ENCODE assay signal across 12 cellular contexts in genomic region chr5:14229734-14230133, GRCh38.
"Had no signal": no experiment of that assay in that cellular context is flagged by ENCODE, and none has a peak within 500 bp of the region (broad histone marks: within the 10 kb centered on the region; RNA-seq: fewer than 3 reads in every experiment).

No MANE protein-coding gene starts in this region.

- H3K36me3 ChIP-seq: neutrophil, sigmoid colon had no signal

- H3K4me3 Mint-ChIP-seq: dendritic cell treated with granulocyte-macrophage colony-stimulating factor and Interleukin-4, amounts not matched to agents 40 ng/mL and 50 ng/mL, for 4 days; naive thymus-derived CD8-positive, alpha-beta T cell; type B pancreatic cell had no signal

- H3K4me2 ChIP-seq: hepatocyte had no signal

- H3K27ac ChIP-seq: foreskin keratinocyte, hepatocyte, neutrophil, sigmoid colon had no signal

- H3K36me3 Mint-ChIP-seq: naive thymus-derived CD8-positive, alpha-beta T cell; type B pancreatic cell had no signal

- H3K4me3 ChIP-seq: hepatocyte, sigmoid colon had no signal

- DNase-seq: foreskin keratinocyte; head of caudate nucleus; left colon; naive thymus-derived CD8-positive, alpha-beta T cell; sigmoid colon; small intestine; stimulated activated CD4-positive, alpha-beta T cell treated with anti-CD3 and anti-CD28 coated beads, Interleukin-12 subunit alpha, Interleukin-12 subunit beta, amount 100 ng/mL, for 4 hours; stimulated activated naive CD4-positive, alpha-beta T cell had no signal

- ATAC-seq: foreskin keratinocyte; left colon; naive thymus-derived CD8-positive, alpha-beta T cell had no signal

- H3K9me3 ChIP-seq: neutrophil, sigmoid colon had no signal

- H3K27me3 ChIP-seq: foreskin keratinocyte, hepatocyte, neutrophil, sigmoid colon had no signal

- H2AFZ ChIP-seq: hepatocyte had no signal

- H3K27ac Mint-ChIP-seq: dendritic cell treated with granulocyte-macrophage colony-stimulating factor and Interleukin-4, amounts not matched to agents 40 ng/mL and 50 ng/mL, for 4 days; naive thymus-derived CD8-positive, alpha-beta T cell; type B pancreatic cell had no signal

- H3K9me3 Mint-ChIP-seq: dendritic cell treated with granulocyte-macrophage colony-stimulating factor and Interleukin-4, amounts not matched to agents 40 ng/mL and 50 ng/mL, for 4 days; naive thymus-derived CD8-positive, alpha-beta T cell; type B pancreatic cell had no signal

- H3K27me3 Mint-ChIP-seq: dendritic cell treated with granulocyte-macrophage colony-stimulating factor and Interleukin-4, amounts not matched to agents 40 ng/mL and 50 ng/mL, for 4 days; type B pancreatic cell had no signal
